In the genomic region with DNA sequence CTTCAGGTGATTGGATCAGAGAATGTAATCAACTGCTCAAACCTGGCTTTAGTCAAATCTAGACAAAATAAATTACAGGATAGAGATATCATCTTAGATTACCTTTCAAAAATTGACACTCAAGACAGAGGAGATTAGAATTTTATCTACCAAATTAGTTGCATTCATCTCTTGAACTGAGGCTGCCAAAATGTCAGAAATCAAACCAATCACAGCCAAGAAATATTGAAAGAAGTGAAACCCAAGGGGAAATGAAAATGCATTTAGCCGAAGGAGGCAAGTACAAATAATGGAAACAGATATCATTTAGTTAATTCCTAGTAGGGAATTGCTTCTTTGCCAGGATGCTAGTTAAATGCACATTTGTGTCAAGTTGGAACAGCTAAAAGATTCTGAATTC, we compare ENCODE assay signal across 6 cellular contexts.
"Had no signal": no experiment of that assay in that cellular context is flagged by ENCODE, and none has a peak within 500 bp of the region (broad histone marks: within the 10 kb centered on the region; RNA-seq: fewer than 3 reads in every experiment).

No MANE protein-coding gene starts in this region.

- H3K4me3 Mint-ChIP-seq: IgD-negative memory B cell had no signal

- H3K36me3 Mint-ChIP-seq: IgD-negative memory B cell had no signal

- H3K4me1 Mint-ChIP-seq: IgD-negative memory B cell had no signal

- H3K27ac ChIP-seq: HL-60 had no signal

- H3K4me3 ChIP-seq: K562 had no signal

- H3K27me3 Mint-ChIP-seq: IgD-negative memory B cell had no signal

- ATAC-seq: HepG2, K562 had no signal

- H3K27ac Mint-ChIP-seq: IgD-negative memory B cell had no signal

- DNase-seq: IMR-90, KBM-7 had no signal
